Comparison of ENCODE assay signal across 13 cellular contexts in genomic region chr18:23239885-23240608, GRCh38.
"Had no signal": no experiment of that assay in that cellular context is flagged by ENCODE, and none has a peak within 500 bp of the region (broad histone marks: within the 10 kb centered on the region; RNA-seq: fewer than 3 reads in every experiment).

No MANE protein-coding gene starts in this region.

- H3K4me3 ChIP-seq: esophagus squamous epithelium, spleen, upper lobe of left lung had no signal

- H3K27me3 ChIP-seq: esophagus squamous epithelium, spleen, upper lobe of left lung had no signal

- H3K27ac ChIP-seq: esophagus squamous epithelium, upper lobe of left lung had no signal

- H3K9me3 ChIP-seq: esophagus squamous epithelium, spleen, upper lobe of left lung had no signal

- H3K36me3 ChIP-seq: spleen, upper lobe of left lung had no signal

- ATAC-seq: natural killer cell treated with Interleukin-12 subunit alpha and Interleukin-12 subunit beta and Interleukin-15 and Interleukin-18, amount 100 ng/mL, for 72 hours; sciatic nerve had no signal

- DNase-seq: activated CD4-positive, CD25-positive, alpha-beta regulatory T cell; activated gamma-delta T cell; activated T-cell treated with anti-CD3 and anti-CD28 coated beads, Interleukin-2, amount 50 U/mL, for 1 hour; esophagus squamous epithelium; foreskin fibroblast; mammary epithelial cell; occipital lobe; spleen; stimulated activated CD4-positive, alpha-beta T cell treated with anti-CD3 and anti-CD28 coated beads, Interleukin-1b, Interleukin-23, amount 100 ng/mL, for 48 hours; stimulated activated naive CD4-positive, alpha-beta T cell; upper lobe of left lung had no signal
